15 cellular contexts compared by ENCODE assay signal in genomic region chr3:100970537-100970936, GRCh38. TPM values are rescaled to one million over a fixed set of nuclear protein-coding genes. Genes with fewer than 3 reads are reported as not detected.
DNase-seq lines count a peak whose midpoint lies in the region; ATAC-seq and TF ChIP-seq lines count a peak whose summit lies in the region.
"Had no signal": no experiment of that assay in that cellular context is flagged by ENCODE, and none has a peak within 500 bp of the region (broad histone marks: within the 10 kb centered on the region; RNA-seq: fewer than 3 reads in every experiment).

No MANE protein-coding gene starts in this region.

- intact Hi-C loops in left lung (cut with DNase I) (no loop called here), thyroid gland (cut with DNase I) (no loop called here), stomach (cut with DNase I; ENCODE audit: low total_unique reads) (no loop called here)

- no peak for TF ChIP-seq EP300 in stomach (IDR thresholded peaks at IDR 0.05)

- no peaks in the 10 kb centered on the region for H3K4me1 ChIP-seq in left lung
- H3K4me1 ChIP-seq in rectal smooth muscle tissue (ENCODE audit: control insufficient read depth, insufficient read depth, low read length): peaks cover 16% of the 10 kb centered on the region
- H3K4me1 ChIP-seq in thyroid gland: peaks cover 12% of the 10 kb centered on the region in 2 donors
- peaks cover 0 to 13% (median 4%) of the 10 kb centered on the region in 4 donors for H3K4me1 ChIP-seq in stomach

- WGBS in thyroid gland, 2 donors: 44 to 59% methylated on average over 6 of the region's 6 CpGs
- 80 to 88% (median 87%) methylated on average over 6 of the region's 6 CpGs for WGBS in stomach, 5 donors

- H3K4me3 ChIP-seq in left lung: no peak overlapping the region
- H3K4me3 ChIP-seq in rectal smooth muscle tissue (ENCODE audit: low read length): no peak overlapping the region
- H3K4me3 ChIP-seq in thyroid gland (replicated peaks in 1 of 3): no peak overlapping the region
- H3K4me3 ChIP-seq in stomach: no peak overlapping the region
- H3K4me3 ChIP-seq: A549 had no signal

- ATAC-seq in left lung (peak; percentile 89), GM19463 (IDR thresholded peaks at IDR 0.05; ENCODE audit: unreplicated experiment) (no peak), GM21528 (IDR thresholded peaks at IDR 0.05; ENCODE audit: low FRiP score, unreplicated experiment) (no peak)
- ATAC-seq: A549 had no signal

- TF ChIP-seq CTCF in left lung (IDR thresholded peaks at IDR 0.05): no peak
- no peak for TF ChIP-seq CTCF in thyroid gland (IDR thresholded peaks at IDR 0.05)
- TF ChIP-seq CTCF in stomach (IDR thresholded peaks at IDR 0.05): no peak

- H3K9ac ChIP-seq in rectal smooth muscle tissue (ENCODE audit: low read length): no peak overlapping the region

- H3K27me3 ChIP-seq in left lung (no peaks in the 10 kb centered on the region), rectal smooth muscle tissue (ENCODE audit: control insufficient read depth, insufficient read depth, low read length) (no peaks in the 10 kb centered on the region), thyroid gland (no peaks in the 10 kb centered on the region), stomach (no peaks in the 10 kb centered on the region)
- H3K27me3 ChIP-seq: BE2C had no signal

- DNase-seq in left lung: peak; percentile 45 to 74
- DNase-seq in thyroid gland: peak; percentile 74 to 85
- DNase-seq in stomach: no peak
- DNase-seq: BE2C; CD4-positive, alpha-beta memory T cell; DMS79; HCEC 1CT; HFFc6 had no signal

- H3K36me3 ChIP-seq in left lung (no peaks in the 10 kb centered on the region), rectal smooth muscle tissue (ENCODE audit: control insufficient read depth, insufficient read depth, low read length) (no peaks in the 10 kb centered on the region), thyroid gland (no peaks in the 10 kb centered on the region), stomach (no peaks in the 10 kb centered on the region)
- H3K36me3 ChIP-seq: BE2C had no signal

- H3K27ac ChIP-seq in left lung: no peak overlapping the region
- peak overlapping the region; percentile 1 for H3K27ac ChIP-seq in rectal smooth muscle tissue (ENCODE audit: low read depth, low read length)
- H3K27ac ChIP-seq in thyroid gland: no peak overlapping the region
- H3K27ac ChIP-seq in stomach: peak overlapping the region in 1 of 5 donors; percentile 26
- H3K27ac ChIP-seq: A549, C4-2B, HL-60 had no signal

- H3K9me3 ChIP-seq in left lung (no peaks in the 10 kb centered on the region), thyroid gland (no peaks in the 10 kb centered on the region), stomach (no peaks in the 10 kb centered on the region)
- H3K9me3 ChIP-seq: A549, BE2C had no signal

- TF ChIP-seq POLR2A in thyroid gland (IDR thresholded peaks at IDR 0.05) (no peak), stomach (IDR thresholded peaks at IDR 0.05) (no peak)

RNA-seq across cellular contexts. Expression of gene ABI3BP, which starts 22.7 kb away (rescaled TPM):
- total RNA-seq in left lung: 100 to 1,000 TPM; 116 to 138 TPM
- 100 to 1,000 TPM in 2 of 4 donors, 10 to 100 TPM in 2; 68.7 to 133 (median 96.8) TPM for total RNA-seq in thyroid gland
- 100 to 1,000 TPM in 2 of 5 donors, 10 to 100 TPM in 2, 1 to 10 TPM in 1; 5.5 to 252 (median 97.7) TPM for total RNA-seq in stomach
- polyA plus RNA-seq in stomach: 10 to 100 TPM in 1 of 3 donors, 1 to 10 TPM in 2; 1.5 to 13.4 (median 2.6) TPM
- total RNA-seq: CD4-positive, alpha-beta memory T cell; G401 had no signal
- polyA plus RNA-seq: CD4-positive, alpha-beta memory T cell had no signal
